Comparison of ENCODE assay signal across 8 cellular contexts in genomic region chr3:161034913-161035563, GRCh38.
DNase-seq lines count a peak whose midpoint lies in the region; ATAC-seq and TF ChIP-seq lines count a peak whose summit lies in the region.
"Not testable (repeated sequence)": the region's sequence is repeated elsewhere in the genome, so short reads cannot be mapped to it uniquely, and the experiment has no call there.

No MANE protein-coding gene starts in this region.

- DNase-seq in ELR (ENCODE audit: low read depth), result peak; percentile 4
- peak; percentile 75 for DNase-seq in SIG-M5 treated with dmso at 0.1 percent for 504 hours (lab: John Stamatoyannopoulos, UW; ENCODE audit: unreplicated experiment)
- not testable (repeated sequence) for DNase-seq in heart right ventricle, spleen

- H3K27me3 Mint-ChIP-seq in activated T-helper 17 cell treated with anti-CD3 and anti-CD28 coated beads, Interleukin-2, amount 50 U/mL, for 72 hours, result not testable (repeated sequence)

- TF ChIP-seq CTCF in heart right ventricle (IDR thresholded peaks at IDR 0.05); spleen (IDR thresholded peaks at IDR 0.05 in 8 of 11, conservative IDR thresholded peaks at IDR 0.05 in 3 of 11): not testable (repeated sequence)

- peak overlapping the region in 5 of 10 donors; percentile 0 to 80 (median 22) for H3K27ac ChIP-seq in heart right ventricle
- peak overlapping the region in 7 of 8 donors; percentile 66 to 85 (median 81) for H3K27ac ChIP-seq in spleen

- 48 to 49% methylated on average over 5 of the region's 5 CpGs for WGBS in heart right ventricle, 2 donors
- 6 to 22% (median 10%) methylated on average over 5 of the region's 5 CpGs for WGBS in spleen, 5 donors

- TF ChIP-seq POLR2A in spleen (IDR thresholded peaks at IDR 0.05), result not testable (repeated sequence)

- not testable (repeated sequence) for H3K4me3 Mint-ChIP-seq in activated T-helper 17 cell treated with anti-CD3 and anti-CD28 coated beads, Interleukin-2, amount 50 U/mL, for 72 hours

- intact Hi-C loops in heart right ventricle (cut with DNase I); spleen (cut with DNase I; ENCODE audit: low total_unique reads): not testable (repeated sequence)

- H3K9me3 ChIP-seq in heart right ventricle, result peaks cover 0 to 10% (median 3%) of the 10 kb centered on the region in 11 donors
- H3K9me3 ChIP-seq in spleen, result not testable (repeated sequence)

- H3K9me3 Mint-ChIP-seq in activated T-helper 17 cell treated with anti-CD3 and anti-CD28 coated beads, Interleukin-2, amount 50 U/mL, for 72 hours, result not testable (repeated sequence)

- H3K27me3 ChIP-seq in heart right ventricle; spleen (replicated peaks in 1 of 7): not testable (repeated sequence)

- peak; percentile 70 for ATAC-seq in GM19324 (IDR thresholded peaks at IDR 0.05; ENCODE audit: low FRiP score, unreplicated experiment)
- peak; percentile 84 for ATAC-seq in HG02678 (IDR thresholded peaks at IDR 0.05; ENCODE audit: unreplicated experiment)
- ATAC-seq in HG03460 (IDR thresholded peaks at IDR 0.05; ENCODE audit: unreplicated experiment), result peak; percentile 84
- peak; percentile 79 for ATAC-seq in activated T-helper 17 cell treated with anti-CD3 and anti-CD28 coated beads, Interleukin-2, amount 50 U/mL, for 72 hours (replicated peaks)
- ATAC-seq in heart right ventricle, result peak in 5 of 8 donors; percentile 34 to 67 (median 53)

- not testable (repeated sequence) for H3K27ac Mint-ChIP-seq in activated T-helper 17 cell treated with anti-CD3 and anti-CD28 coated beads, Interleukin-2, amount 50 U/mL, for 72 hours

- not testable (repeated sequence) for H3K4me1 Mint-ChIP-seq in activated T-helper 17 cell treated with anti-CD3 and anti-CD28 coated beads, Interleukin-2, amount 50 U/mL, for 72 hours

- H3K36me3 ChIP-seq in heart right ventricle, spleen: not testable (repeated sequence)

- not testable (repeated sequence) for H3K36me3 Mint-ChIP-seq in activated T-helper 17 cell treated with anti-CD3 and anti-CD28 coated beads, Interleukin-2, amount 50 U/mL, for 72 hours (ENCODE audit: low read depth)

- H3K4me1 ChIP-seq in heart right ventricle (peaks cover 0 to 31% (median 0%) of the 10 kb centered on the region in 9 donors), spleen (peaks cover 0 to 21% (median 11%) of the 10 kb centered on the region in 6 donors)

- not testable (repeated sequence) for H3K4me3 ChIP-seq in heart right ventricle
- peak overlapping the region in 1 of 8 donors; percentile 32 for H3K4me3 ChIP-seq in spleen
